ENCODE assay signal across 35 cellular contexts in the genomic region with DNA sequence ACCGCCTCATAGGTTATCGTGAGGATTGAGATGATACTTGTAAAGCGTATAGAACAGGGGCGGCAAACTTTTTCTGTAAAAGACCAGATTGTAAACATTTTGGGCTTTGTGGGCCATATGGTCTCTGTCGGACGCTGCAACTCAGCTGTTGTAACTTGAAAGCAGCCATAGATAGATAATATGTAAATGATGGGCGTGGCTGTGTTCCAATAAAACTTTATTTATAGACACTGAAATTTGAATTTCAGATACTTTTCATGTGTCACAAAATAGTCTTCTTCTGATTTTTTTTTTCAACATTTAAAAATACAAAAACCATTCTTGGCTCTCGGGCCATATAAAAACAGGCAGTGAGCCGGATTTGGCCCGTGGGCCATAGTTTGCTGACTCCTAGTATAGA. TPM values are rescaled to one million over a fixed set of nuclear protein-coding genes. Genes with fewer than 3 reads are reported as not detected.
"Had no signal": no experiment of that assay in that cellular context is flagged by ENCODE, and none has a peak within 500 bp of the region (broad histone marks: within the 10 kb centered on the region; RNA-seq: fewer than 3 reads in every experiment).

No MANE protein-coding gene starts in this region.

- DNase-seq: Karpas-422, Kasumi-1, MG63, MM.1S, NCI-H1048, NCI-H1092, NCI-H1092 treated with DMSO at 0.1 percent for 48 hours, NCI-H1105, NCI-H1105 treated with DMSO at 0.1 percent for 48 hours, NCI-H1417, NCI-H1417 treated with DMSO at 0.1 percent for 48 hours, NCI-H1436, NCI-H1436 treated with DMSO at 0.1 percent for 48 hours, NCI-H146, NCI-H1694, NCI-H1694 treated with DMSO at 0.1 percent for 48 hours, NCI-H187, NCI-H187 treated with DMSO at 0.1 percent for 48 hours, NCI-H1930, NCI-H2029, NCI-H2029 treated with DMSO at 0.1 percent for 48 hours, NCI-H2081, NCI-H2081 treated with DMSO at 0.1 percent for 48 hours, NCI-H2107, NCI-H2171, NCI-H2171 treated with DMSO at 0.1 percent for 48 hours, NCI-H2227 treated with DMSO at 0.1 percent for 48 hours, NCI-H226, NCI-H345, NCI-H446, NCI-H446 treated with DMSO at 0.1 percent for 48 hours, NCI-H510A, NCI-H510A treated with DMSO at 0.1 percent for 48 hours had no signal

- H3K9me3 ChIP-seq: MG63 had no signal

- H3K4me3 ChIP-seq: MG63 had no signal

- H3K36me3 ChIP-seq: MG63 had no signal

- H3K27me3 ChIP-seq: MG63 had no signal

RNA-seq across cellular contexts. Expression of gene ACTL8, which starts 15.9 kb away (rescaled TPM):
- total RNA-seq: LHCN-M2, NCI-H460 had no signal
